In the genomic region with DNA sequence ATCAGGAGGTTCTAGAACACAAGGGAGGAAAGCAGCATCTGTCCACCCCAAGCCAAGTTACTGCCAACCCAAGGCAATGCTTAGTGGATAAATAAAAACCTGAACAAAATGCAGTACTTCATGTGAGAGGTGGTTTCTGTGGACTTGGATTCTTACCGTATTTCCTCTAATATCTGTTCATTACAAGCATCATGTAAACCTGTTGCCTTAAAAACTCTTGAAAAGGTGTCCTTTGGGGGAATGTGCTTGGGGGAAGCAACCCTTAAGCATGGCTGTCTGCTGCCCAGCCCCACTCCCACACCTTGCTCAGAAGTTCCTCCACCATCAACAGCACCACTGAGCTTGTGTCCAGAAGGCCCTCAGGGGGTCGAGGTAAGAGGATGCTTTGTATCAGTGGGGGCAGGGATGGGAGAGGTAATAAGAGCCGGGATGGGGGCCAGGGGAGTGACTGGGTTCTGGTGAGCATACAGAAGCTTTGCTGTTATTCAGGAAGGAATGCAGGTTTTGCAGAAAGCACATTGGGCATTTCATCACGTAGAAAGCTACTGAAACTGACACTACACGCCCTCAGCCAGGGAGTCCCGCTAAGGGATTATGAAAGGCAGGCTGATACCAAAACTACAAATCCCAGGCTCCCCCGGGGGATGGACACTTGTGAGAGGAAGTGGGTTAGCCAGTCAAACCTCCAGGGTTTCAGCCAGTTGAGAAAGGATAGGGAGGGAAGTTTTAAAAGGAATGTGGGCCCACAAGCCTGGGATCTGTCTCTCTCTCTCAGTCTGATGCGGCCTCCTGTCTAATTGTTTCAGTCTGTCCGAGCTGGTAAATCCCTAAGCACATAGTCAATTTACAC, we compare ENCODE assay signal across 10 cellular contexts. TPM values are rescaled to one million over a fixed set of nuclear protein-coding genes. Genes with fewer than 3 reads are reported as not detected.
DNase-seq lines count a peak whose midpoint lies in the region; ATAC-seq and TF ChIP-seq lines count a peak whose summit lies in the region.
"Had no signal": no experiment of that assay in that cellular context is flagged by ENCODE, and none has a peak within 500 bp of the region (broad histone marks: within the 10 kb centered on the region; RNA-seq: fewer than 3 reads in every experiment).

No MANE protein-coding gene starts in this region.

- peak; percentile 27 for DNase-seq in activated CD8-positive, alpha-beta T cell treated with anti-CD3 and anti-CD28 coated beads for 36 hours
- no peak for DNase-seq in activated CD8-positive, alpha-beta T cell treated with anti-CD3 and anti-CD28 coated beads, Interleukin-2, amount 10 ng/mL, durations not matched to agents 7 days and 5 days
- DNase-seq in astrocyte of the spinal cord (ENCODE audit: low read depth, low spot score) (peak; percentile 73), islet precursor cell (peak; percentile 97), uterus (peak; percentile 68 to 69)
- DNase-seq: activated CD8-positive, alpha-beta memory T cell treated with anti-CD3 and anti-CD28 coated beads for 24 hours had no signal

- H3K4me3 Mint-ChIP-seq in activated CD8-positive, alpha-beta T cell treated with anti-CD3 and anti-CD28 coated beads for 36 hours, result no peak overlapping the region
- no peak overlapping the region for H3K4me3 Mint-ChIP-seq in activated CD8-positive, alpha-beta T cell treated with anti-CD3 and anti-CD28 coated beads, Interleukin-2, amount 10 ng/mL, durations not matched to agents 7 days and 5 days

- peaks cover 11% of the 10 kb centered on the region for H3K4me1 Mint-ChIP-seq in activated CD8-positive, alpha-beta T cell treated with anti-CD3 and anti-CD28 coated beads for 36 hours (ENCODE audit: low read depth)
- no peaks in the 10 kb centered on the region for H3K4me1 Mint-ChIP-seq in activated CD8-positive, alpha-beta T cell treated with anti-CD3 and anti-CD28 coated beads, Interleukin-2, amount 10 ng/mL, durations not matched to agents 7 days and 5 days (ENCODE audit: low read depth)

- no peaks in the 10 kb centered on the region for H3K36me3 ChIP-seq in uterus

- in situ Hi-C loops in astrocyte of the spinal cord (cut with HindIII; ENCODE audit: low sequenced_read_pairs), result no loop called here

- CTCF ChIA-PET in activated CD8-positive, alpha-beta T cell treated with anti-CD3 and anti-CD28 coated beads for 36 hours (lab: Charles Lee), result interaction anchor here (0.7 to 0.9 kb wide), 2 partner anchors 16 to 658 kb away, joined by 3 to 5 read pairs; no protein-coding TSS in a partner anchor
- CTCF ChIA-PET in activated CD8-positive, alpha-beta T cell treated with anti-CD3 and anti-CD28 coated beads, Interleukin-2, amount 10 ng/mL, durations not matched to agents 7 days and 5 days (lab: Charles Lee), result interaction anchor here (1.1 kb wide), 1 partner anchor 16 kb away, joined by 4 read pairs; no protein-coding TSS in a partner anchor

- intact Hi-C loops in activated CD8-positive, alpha-beta T cell treated with anti-CD3 and anti-CD28 coated beads for 36 hours (cut with micrococcal nuclease), result no loop called here
- intact Hi-C loops in uterus (cut with DNase I; ENCODE audit: low total_unique reads), result no loop called here

- H3K9me3 Mint-ChIP-seq in activated CD8-positive, alpha-beta T cell treated with anti-CD3 and anti-CD28 coated beads for 36 hours, result no peaks in the 10 kb centered on the region
- H3K9me3 Mint-ChIP-seq in activated CD8-positive, alpha-beta T cell treated with anti-CD3 and anti-CD28 coated beads, Interleukin-2, amount 10 ng/mL, durations not matched to agents 7 days and 5 days (ENCODE audit: insufficient read depth), result no peaks in the 10 kb centered on the region

- TF ChIP-seq POLR2A in uterus (IDR thresholded peaks at IDR 0.05), result no peak

- H3K36me3 Mint-ChIP-seq in activated CD8-positive, alpha-beta T cell treated with anti-CD3 and anti-CD28 coated beads for 36 hours (ENCODE audit: low read depth), result peaks cover 16% of the 10 kb centered on the region
- peaks cover 34% of the 10 kb centered on the region for H3K36me3 Mint-ChIP-seq in activated CD8-positive, alpha-beta T cell treated with anti-CD3 and anti-CD28 coated beads, Interleukin-2, amount 10 ng/mL, durations not matched to agents 7 days and 5 days (ENCODE audit: low read depth)

- TF ChIP-seq CTCF in activated CD8-positive, alpha-beta T cell treated with anti-CD3 and anti-CD28 coated beads for 36 hours (IDR thresholded peaks at IDR 0.05), result no peak
- TF ChIP-seq CTCF in astrocyte of the spinal cord (IDR thresholded peaks at IDR 0.05; ENCODE audit: low read depth, low read length), result no peak
- no peak for TF ChIP-seq CTCF in uterus (IDR thresholded peaks at IDR 0.05)

- peak overlapping the region; percentile 15 for H3K27ac Mint-ChIP-seq in activated CD8-positive, alpha-beta T cell treated with anti-CD3 and anti-CD28 coated beads for 36 hours
- no peak overlapping the region for H3K27ac Mint-ChIP-seq in activated CD8-positive, alpha-beta T cell treated with anti-CD3 and anti-CD28 coated beads, Interleukin-2, amount 10 ng/mL, durations not matched to agents 7 days and 5 days

- peak; percentile 49 for ATAC-seq in activated CD8-positive, alpha-beta T cell treated with anti-CD3 and anti-CD28 coated beads for 36 hours
- no peak for ATAC-seq in activated CD8-positive, alpha-beta T cell treated with anti-CD3 and anti-CD28 coated beads, Interleukin-2, amount 10 ng/mL, durations not matched to agents 7 days and 5 days
- ATAC-seq in GM21390 (IDR thresholded peaks at IDR 0.05; ENCODE audit: unreplicated experiment), result no peak
- ATAC-seq in GM21381 (IDR thresholded peaks at IDR 0.05; ENCODE audit: unreplicated experiment), result no peak
- ATAC-seq in HG02970 (IDR thresholded peaks at IDR 0.05; ENCODE audit: low FRiP score, unreplicated experiment), result no peak

- no peaks in the 10 kb centered on the region for H3K4me1 ChIP-seq in uterus

- H3K9me3 ChIP-seq in uterus, result no peaks in the 10 kb centered on the region

- POLR2A ChIA-PET in activated CD8-positive, alpha-beta T cell treated with anti-CD3 and anti-CD28 coated beads for 36 hours (lab: Charles Lee), result no interaction called here
- POLR2A ChIA-PET in activated CD8-positive, alpha-beta T cell treated with anti-CD3 and anti-CD28 coated beads, Interleukin-2, amount 10 ng/mL, durations not matched to agents 7 days and 5 days (lab: Charles Lee), result no interaction called here

- H3K27me3 Mint-ChIP-seq in activated CD8-positive, alpha-beta T cell treated with anti-CD3 and anti-CD28 coated beads for 36 hours, result no peaks in the 10 kb centered on the region
- H3K27me3 Mint-ChIP-seq in activated CD8-positive, alpha-beta T cell treated with anti-CD3 and anti-CD28 coated beads, Interleukin-2, amount 10 ng/mL, durations not matched to agents 7 days and 5 days (ENCODE audit: low read depth), result no peaks in the 10 kb centered on the region

- no peak overlapping the region for H3K27ac ChIP-seq in uterus

- no peaks in the 10 kb centered on the region for H3K27me3 ChIP-seq in uterus

- H3K4me3 ChIP-seq in astrocyte of the spinal cord (ENCODE audit: low read depth, low read length), result no peak overlapping the region
- no peak overlapping the region for H3K4me3 ChIP-seq in uterus

RNA-seq across cellular contexts. Expression of a gene that starts 52.0 kb away (rescaled TPM):
- not detected for total RNA-seq in activated CD8-positive, alpha-beta T cell treated with anti-CD3 and anti-CD28 coated beads for 36 hours
- not detected for total RNA-seq in activated CD8-positive, alpha-beta T cell treated with anti-CD3 and anti-CD28 coated beads, Interleukin-2, amount 10 ng/mL, durations not matched to agents 7 days and 5 days
- total RNA-seq in uterus, result not detected
- total RNA-seq: urinary bladder had no signal
